ENCODE assay signal across 25 cellular contexts in genomic region chr2:190110699-190111098, GRCh38. TPM values are rescaled to one million over a fixed set of nuclear protein-coding genes. Genes with fewer than 3 reads are reported as not detected.
"Had no signal": no experiment of that assay in that cellular context is flagged by ENCODE, and none has a peak within 500 bp of the region (broad histone marks: within the 10 kb centered on the region; RNA-seq: fewer than 3 reads in every experiment).

No MANE protein-coding gene starts in this region.

- H3K4me1 ChIP-seq: colonic mucosa, lower lobe of right lung, prostate gland, sigmoid colon, testis, tibial artery had no signal

- H3K9me3 ChIP-seq: colonic mucosa, lower lobe of right lung, neutrophil, prostate gland, sigmoid colon, testis, tibial artery had no signal

- H3K36me3 ChIP-seq: colonic mucosa, lower lobe of right lung, neutrophil, prostate gland, sigmoid colon, tibial artery had no signal

- H3K4me3 Mint-ChIP-seq: dendritic cell treated with granulocyte-macrophage colony-stimulating factor and Interleukin-4, amounts not matched to agents 40 ng/mL and 50 ng/mL, for 4 days; natural killer cell; neural crest cell; stimulated activated naive CD8-positive, alpha-beta T cell treated with anti-CD3 and anti-CD28 coated beads, Interleukin-15, amount 100 ng/mL, for 72 hours; type B pancreatic cell had no signal

- DNase-seq: cerebellar nuclear complex; colonic mucosa; effector memory CD4-positive, alpha-beta T cell; left ventricle myocardium superior; lower lobe of right lung; natural killer cell; right cardiac atrium; sigmoid colon; small intestine; stimulated activated CD4-positive, alpha-beta T cell treated with anti-CD3 and anti-CD28 coated beads, Interleukin-12 subunit alpha, Interleukin-12 subunit beta, amount 100 ng/mL, for 4 hours; stimulated activated CD4-positive, alpha-beta T cell treated with anti-CD3 and anti-CD28 coated beads, Interleukin-1b, Interleukin-23, amount 100 ng/mL, for 48 hours; stimulated activated CD4-positive, alpha-beta T cell treated with anti-CD3 and anti-CD28 coated beads, Interleukin-4, amount 100 ng/mL, for 1 hour; stimulated activated CD8-positive, alpha-beta memory T cell treated with anti-CD3 and anti-CD28 coated beads, Interleukin-4, amount 100 ng/mL, for 48 hours; stimulated activated naive CD4-positive, alpha-beta T cell; stimulated activated naive CD8-positive, alpha-beta T cell treated with anti-CD3 and anti-CD28 coated beads, Interleukin-15, amount 100 ng/mL, for 72 hours; testis; tibial artery had no signal

- H3K4me1 Mint-ChIP-seq: natural killer cell; stimulated activated naive CD8-positive, alpha-beta T cell treated with anti-CD3 and anti-CD28 coated beads, Interleukin-15, amount 100 ng/mL, for 72 hours had no signal

- H3K4me3 ChIP-seq: colonic mucosa, lower lobe of right lung, prostate gland, sigmoid colon, testis, tibial artery had no signal

- H3K27me3 Mint-ChIP-seq: dendritic cell treated with granulocyte-macrophage colony-stimulating factor and Interleukin-4, amounts not matched to agents 40 ng/mL and 50 ng/mL, for 4 days; type B pancreatic cell had no signal

- H3K9me3 Mint-ChIP-seq: dendritic cell treated with granulocyte-macrophage colony-stimulating factor and Interleukin-4, amounts not matched to agents 40 ng/mL and 50 ng/mL, for 4 days; stimulated activated naive CD8-positive, alpha-beta T cell treated with anti-CD3 and anti-CD28 coated beads, Interleukin-15, amount 100 ng/mL, for 72 hours had no signal

- H3K36me3 Mint-ChIP-seq: natural killer cell, type B pancreatic cell had no signal

- ATAC-seq: left ventricle myocardium superior; lower lobe of right lung; natural killer cell; right cardiac atrium; stimulated activated naive CD8-positive, alpha-beta T cell treated with anti-CD3 and anti-CD28 coated beads, Interleukin-15, amount 100 ng/mL, for 72 hours had no signal

- H3K27me3 ChIP-seq: colonic mucosa, neutrophil, sigmoid colon, testis, tibial artery had no signal

- H3K27ac ChIP-seq: colonic mucosa, lower lobe of right lung, neutrophil, prostate gland, sigmoid colon, testis, tibial artery had no signal

- H3K27ac Mint-ChIP-seq: dendritic cell treated with granulocyte-macrophage colony-stimulating factor and Interleukin-4, amounts not matched to agents 40 ng/mL and 50 ng/mL, for 4 days; natural killer cell; stimulated activated naive CD8-positive, alpha-beta T cell treated with anti-CD3 and anti-CD28 coated beads, Interleukin-15, amount 100 ng/mL, for 72 hours; type B pancreatic cell had no signal

RNA-seq across cellular contexts. Expression of gene MSTN, which starts 48.2 kb away (rescaled TPM):
- total RNA-seq: glomerular endothelial cell, left ventricle myocardium superior, mononuclear cell, natural killer cell had no signal
- polyA plus RNA-seq: keratinocyte had no signal
